Comparison of ENCODE assay signal across 1 cellular context in genomic region chr3:71211083-71211482, GRCh38.
TF ChIP-seq lines count a peak whose summit lies in the region.

No MANE protein-coding gene starts in this region.

TF ChIP-seq in IMR-90, 13 proteins besides CTCF, POLR2A, EP300 and RAD21 (continued from another document):
- peak; percentile 45; the same call in 1 of the 2 replicates for TF ChIP-seq CEBPB (IDR thresholded peaks at IDR 0.05; ENCODE audit: low read depth, low read length)
- TF ChIP-seq NFE2L2 (IDR thresholded peaks at IDR 0.05; ENCODE audit: low read depth, low read length) = no peak
- no peak for TF ChIP-seq ELK1 (IDR thresholded peaks at IDR 0.05; ENCODE audit: borderline replicate concordance, low read depth, low read length)
